ENCODE assay signal across 1 cellular context in genomic region chr20:32681175-32682084, GRCh38.
A peak's percentile ranks its signal among the peaks of the same experiment; 100 is the strongest.
TF ChIP-seq lines count a peak whose summit lies in the region.

No MANE protein-coding gene starts in this region.

TF ChIP-seq in HepG2, 621 proteins besides CTCF, POLR2A, EP300 and RAD21 (continued from another document and continues in another):
- TF ChIP-seq, protein P1, sequence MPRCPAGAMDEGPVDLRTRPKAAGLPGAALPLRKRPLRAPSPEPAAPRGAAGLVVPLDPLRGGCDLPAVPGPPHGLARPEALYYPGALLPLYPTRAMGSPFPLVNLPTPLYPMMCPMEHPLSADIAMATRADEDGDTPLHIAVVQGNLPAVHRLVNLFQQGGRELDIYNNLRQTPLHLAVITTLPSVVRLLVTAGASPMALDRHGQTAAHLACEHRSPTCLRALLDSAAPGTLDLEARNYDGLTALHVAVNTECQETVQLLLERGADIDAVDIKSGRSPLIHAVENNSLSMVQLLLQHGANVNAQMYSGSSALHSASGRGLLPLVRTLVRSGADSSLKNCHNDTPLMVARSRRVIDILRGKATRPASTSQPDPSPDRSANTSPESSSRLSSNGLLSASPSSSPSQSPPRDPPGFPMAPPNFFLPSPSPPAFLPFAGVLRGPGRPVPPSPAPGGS (CRISPR knock-in tag; IDR thresholded peaks at IDR 0.05), result peak; percentile 51
- TF ChIP-seq, protein P2, sequence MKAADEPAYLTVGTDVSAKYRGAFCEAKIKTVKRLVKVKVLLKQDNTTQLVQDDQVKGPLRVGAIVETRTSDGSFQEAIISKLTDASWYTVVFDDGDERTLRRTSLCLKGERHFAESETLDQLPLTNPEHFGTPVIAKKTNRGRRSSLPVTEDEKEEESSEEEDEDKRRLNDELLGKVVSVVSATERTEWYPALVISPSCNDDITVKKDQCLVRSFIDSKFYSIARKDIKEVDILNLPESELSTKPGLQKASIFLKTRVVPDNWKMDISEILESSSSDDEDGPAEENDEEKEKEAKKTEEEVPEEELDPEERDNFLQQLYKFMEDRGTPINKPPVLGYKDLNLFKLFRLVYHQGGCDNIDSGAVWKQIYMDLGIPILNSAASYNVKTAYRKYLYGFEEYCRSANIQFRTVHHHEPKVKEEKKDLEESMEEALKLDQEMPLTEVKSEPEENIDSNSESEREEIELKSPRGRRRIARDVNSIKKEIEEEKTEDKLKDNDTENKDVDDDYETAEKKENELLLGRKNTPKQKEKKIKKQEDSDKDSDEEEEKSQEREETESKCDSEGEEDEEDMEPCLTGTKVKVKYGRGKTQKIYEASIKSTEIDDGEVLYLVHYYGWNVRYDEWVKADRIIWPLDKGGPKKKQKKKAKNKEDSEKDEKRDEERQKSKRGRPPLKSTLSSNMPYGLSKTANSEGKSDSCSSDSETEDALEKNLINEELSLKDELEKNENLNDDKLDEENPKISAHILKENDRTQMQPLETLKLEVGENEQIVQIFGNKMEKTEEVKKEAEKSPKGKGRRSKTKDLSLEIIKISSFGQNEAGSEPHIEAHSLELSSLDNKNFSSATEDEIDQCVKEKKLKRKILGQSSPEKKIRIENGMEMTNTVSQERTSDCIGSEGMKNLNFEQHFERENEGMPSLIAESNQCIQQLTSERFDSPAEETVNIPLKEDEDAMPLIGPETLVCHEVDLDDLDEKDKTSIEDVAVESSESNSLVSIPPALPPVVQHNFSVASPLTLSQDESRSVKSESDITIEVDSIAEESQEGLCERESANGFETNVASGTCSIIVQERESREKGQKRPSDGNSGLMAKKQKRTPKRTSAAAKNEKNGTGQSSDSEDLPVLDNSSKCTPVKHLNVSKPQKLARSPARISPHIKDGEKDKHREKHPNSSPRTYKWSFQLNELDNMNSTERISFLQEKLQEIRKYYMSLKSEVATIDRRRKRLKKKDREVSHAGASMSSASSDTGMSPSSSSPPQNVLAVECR (CRISPR knock-in tag; IDR thresholded peaks at IDR 0.05; ENCODE audit: borderline replicate concordance), result no peak; the same call in none of the 2 replicates
- TF ChIP-seq SRSF1 (optimal IDR thresholded peaks at IDR 0.05; ENCODE audit: low read depth, low read length) (no peak), ZSCAN31 (CRISPR knock-in tag; IDR thresholded peaks at IDR 0.05; ENCODE audit: low read depth) (no peak), THRA (CRISPR knock-in tag; IDR thresholded peaks at IDR 0.05; ENCODE audit: borderline replicate concordance) (no peak), GATAD2A (CRISPR knock-in tag; IDR thresholded peaks at IDR 0.05) (no peak), SMAD3 (CRISPR knock-in tag; IDR thresholded peaks at IDR 0.05) (no peak), ZFP91 (CRISPR knock-in tag; IDR thresholded peaks at IDR 0.05; ENCODE audit: borderline replicate concordance) (peak; percentile 85), ZNF441 (CRISPR knock-in tag; IDR thresholded peaks at IDR 0.05; ENCODE audit: borderline replicate concordance) (no peak), HMGA1 (CRISPR knock-in tag; conservative IDR thresholded peaks at IDR 0.05) (no peak), SMAD9 (CRISPR knock-in tag; IDR thresholded peaks at IDR 0.05) (no peak), NFYC (CRISPR knock-in tag; IDR thresholded peaks at IDR 0.05) (no peak), JARID2 (CRISPR knock-in tag; IDR thresholded peaks at IDR 0.05; ENCODE audit: insufficient replicate concordance) (no peak), ZNF557 (CRISPR knock-in tag; IDR thresholded peaks at IDR 0.05) (0 out of 2 replicates have a peak, but pooled peaks have one; percentile 40), PHF8 (CRISPR knock-in tag; IDR thresholded peaks at IDR 0.05) (peak; percentile 61), NFYB (CRISPR knock-in tag; IDR thresholded peaks at IDR 0.05) (no peak; the same call in 1 of the 2 replicates), HNRNPLL (IDR thresholded peaks at IDR 0.05; ENCODE audit: low read depth, low read length, poor library complexity, severe bottlenecking) (no peak), ZMYM2 (CRISPR knock-in tag; IDR thresholded peaks at IDR 0.05) (peak; percentile 52; the same call in 1 of the 2 replicates), SOX6 (IDR thresholded peaks at IDR 0.05) (no peak), SOX6 (CRISPR knock-in tag; IDR thresholded peaks at IDR 0.05) (peak; percentile 45; the same call in 1 of the 2 replicates), ZNF260 (CRISPR knock-in tag; IDR thresholded peaks at IDR 0.05; ENCODE audit: borderline replicate concordance, low read depth) (no peak), ZBTB10 (CRISPR knock-in tag; IDR thresholded peaks at IDR 0.05; ENCODE audit: borderline replicate concordance) (no peak), RNF2 (conservative IDR thresholded peaks at IDR 0.05; ENCODE audit: low read depth) (no peak), KDM6A (CRISPR knock-in tag; IDR thresholded peaks at IDR 0.05; ENCODE audit: low read depth) (no peak), BRF2 (CRISPR knock-in tag; IDR thresholded peaks at IDR 0.05) (no peak), ZSCAN12 (CRISPR knock-in tag; IDR thresholded peaks at IDR 0.05) (no peak), ZBTB44 (CRISPR knock-in tag; IDR thresholded peaks at IDR 0.05) (no peak), NFE2 (CRISPR knock-in tag; IDR thresholded peaks at IDR 0.05) (no peak), ZNF878 (CRISPR knock-in tag; IDR thresholded peaks at IDR 0.05) (no peak), SALL1 (CRISPR knock-in tag; IDR thresholded peaks at IDR 0.05) (peak; percentile 55), ZNF782 (CRISPR knock-in tag; IDR thresholded peaks at IDR 0.05; ENCODE audit: borderline replicate concordance) (0 out of 2 replicates have a peak, but pooled peaks have one; percentile 21), TGIF2 (CRISPR knock-in tag; IDR thresholded peaks at IDR 0.05) (no peak), CBX5 (CRISPR knock-in tag; IDR thresholded peaks at IDR 0.05; ENCODE audit: borderline replicate concordance) (no peak), AGO1 (IDR thresholded peaks at IDR 0.05; ENCODE audit: low read depth, low read length, poor library complexity, severe bottlenecking) (no peak), ZFP41 (CRISPR knock-in tag; IDR thresholded peaks at IDR 0.05; ENCODE audit: borderline replicate concordance) (no peak; the same call in 1 of the 2 replicates), ZNF768 (CRISPR knock-in tag; IDR thresholded peaks at IDR 0.05) (peak; percentile 84), SSRP1 (CRISPR knock-in tag; IDR thresholded peaks at IDR 0.05) (no peak), PCBP2 (optimal IDR thresholded peaks at IDR 0.05; ENCODE audit: low read depth, low read length, poor library complexity, severe bottlenecking) (no peak), MEIS1 (CRISPR knock-in tag; IDR thresholded peaks at IDR 0.05; ENCODE audit: borderline replicate concordance) (peak; percentile 42; the same call in 1 of the 2 replicates), ZNF547 (CRISPR knock-in tag; IDR thresholded peaks at IDR 0.05) (peak; percentile 11; the same call in 1 of the 2 replicates), ZFP1 (CRISPR knock-in tag; IDR thresholded peaks at IDR 0.05) (no peak), ZNF275 (CRISPR knock-in tag; IDR thresholded peaks at IDR 0.05; ENCODE audit: borderline replicate concordance) (no peak)
- TF ChIP-seq, protein P3, sequence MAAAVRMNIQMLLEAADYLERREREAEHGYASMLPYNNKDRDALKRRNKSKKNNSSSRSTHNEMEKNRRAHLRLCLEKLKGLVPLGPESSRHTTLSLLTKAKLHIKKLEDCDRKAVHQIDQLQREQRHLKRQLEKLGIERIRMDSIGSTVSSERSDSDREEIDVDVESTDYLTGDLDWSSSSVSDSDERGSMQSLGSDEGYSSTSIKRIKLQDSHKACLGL (CRISPR knock-in tag; IDR thresholded peaks at IDR 0.05), result peak; percentile 53; the same call in 1 of the 2 replicates
- TF ChIP-seq, protein P4, sequence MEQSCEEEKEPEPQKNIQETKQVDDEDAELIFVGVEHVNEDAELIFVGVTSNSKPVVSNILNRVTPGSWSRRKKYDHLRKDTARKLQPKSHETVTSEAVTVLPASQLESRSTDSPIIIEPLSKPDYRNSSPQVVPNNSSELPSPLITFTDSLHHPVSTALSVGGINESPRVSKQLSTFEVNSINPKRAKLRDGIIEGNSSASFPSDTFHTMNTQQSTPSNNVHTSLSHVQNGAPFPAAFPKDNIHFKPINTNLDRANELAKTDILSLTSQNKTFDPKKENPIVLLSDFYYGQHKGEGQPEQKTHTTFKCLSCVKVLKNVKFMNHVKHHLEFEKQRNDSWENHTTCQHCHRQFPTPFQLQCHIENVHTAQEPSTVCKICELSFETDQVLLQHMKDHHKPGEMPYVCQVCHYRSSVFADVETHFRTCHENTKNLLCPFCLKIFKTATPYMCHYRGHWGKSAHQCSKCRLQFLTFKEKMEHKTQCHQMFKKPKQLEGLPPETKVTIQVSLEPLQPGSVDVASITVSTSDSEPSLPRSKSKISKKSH (CRISPR knock-in tag; IDR thresholded peaks at IDR 0.05; ENCODE audit: borderline replicate concordance), result peak; percentile 79
